Comparison of ENCODE assay signal across 11 cellular contexts in genomic region chr4:39441593-39441992, GRCh38. TPM values are rescaled to one million over a fixed set of nuclear protein-coding genes. Genes with fewer than 3 reads are reported as not detected.
"Had no signal": no experiment of that assay in that cellular context is flagged by ENCODE, and none has a peak within 500 bp of the region (broad histone marks: within the 10 kb centered on the region; RNA-seq: fewer than 3 reads in every experiment).

No MANE protein-coding gene starts in this region.

- ATAC-seq: GM23338, HepG2 had no signal

- FAIRE-seq: H1, H54, HepG2 had no signal

- DNase-seq: H9, HCEC 1CT, HFFc6, KBM-7 had no signal

- H3K27me3 Mint-ChIP-seq: IgD-negative memory B cell had no signal

- H3K9me3 Mint-ChIP-seq: GM23338, H9, HFFc6, IgD-negative memory B cell had no signal

- H3K4me1 Mint-ChIP-seq: H9 had no signal

- H3K27ac Mint-ChIP-seq: GM23338, H9, HFFc6, IgD-negative memory B cell had no signal

- H3K4me2 ChIP-seq: GM23338 had no signal

- H3K4me3 ChIP-seq: GM23338 had no signal

- H3K27ac ChIP-seq: HL-60 had no signal

- H3K36me3 Mint-ChIP-seq: IgD-negative memory B cell had no signal

- H3K4me3 Mint-ChIP-seq: GM23338, H9, HFFc6, IgD-negative memory B cell had no signal

RNA-seq across cellular contexts. Expression of gene KLB, which starts 34.9 kb away (rescaled TPM):
- total RNA-seq: H1, HFFc6, HT1080 had no signal
